In genomic region chr9:119159386-119159785, GRCh38 we compare ENCODE assay signal across 23 cellular contexts.
"Had no signal": no experiment of that assay in that cellular context is flagged by ENCODE, and none has a peak within 500 bp of the region (broad histone marks: within the 10 kb centered on the region; RNA-seq: fewer than 3 reads in every experiment).

No MANE protein-coding gene starts in this region.

- DNase-seq: stimulated activated CD4-positive, alpha-beta T cell treated with anti-CD3 and anti-CD28 coated beads, Interleukin-2, amount 100 ng/mL, for 48 hours; stimulated activated CD4-positive, alpha-beta T cell treated with anti-CD3 and anti-CD28 coated beads, Interleukin-4, amount 100 ng/mL, for 24 hours; stimulated activated CD4-positive, alpha-beta T cell treated with anti-CD3 and anti-CD28 coated beads, Interleukin-4, amount 100 ng/mL, for 4 hours; stimulated activated CD8-positive, alpha-beta memory T cell treated with anti-CD3 and anti-CD28 coated beads, Interleukin-4, amount 100 ng/mL, for 48 hours; stimulated activated naive B cell treated with anti-CD40 and anti-IgM and Interleukin-4, amounts not matched to agents 10 μg/mL and 1 μg/mL and 100 μg/mL, for 72 hours; stimulated activated naive CD4-positive, alpha-beta T cell; stimulated activated naive CD4-positive, alpha-beta T cell treated with Interleukin-2 at 50 U/mL for 16 hours; stimulated activated naive CD8-positive, alpha-beta T cell treated with anti-CD3 and anti-CD28 coated beads, Interleukin-15, amount 100 ng/mL, for 72 hours; stimulated activated naive CD8-positive, alpha-beta T cell treated with anti-CD3 and anti-CD28 coated beads, Interleukin-15, Interleukin-2, amounts not matched to agents 100 U/mL and 50 U/mL, for 24 hours; stomach; substantia nigra; testis; thyroid gland; tibial artery; transverse colon; trophoblast cell; upper lobe of left lung; upper lobe of right lung; uterus had no signal

- H3K9me3 ChIP-seq: stomach, testis, thoracic aorta, thyroid gland, tibial artery, tibial nerve, transverse colon, upper lobe of left lung, upper lobe of right lung, uterus, vagina had no signal

- H3K27me3 ChIP-seq: stomach, suprapubic skin, testis, thyroid gland, tibial artery, tibial nerve, transverse colon, upper lobe of left lung, upper lobe of right lung, uterus, vagina had no signal

- H3K4me1 ChIP-seq: stomach, suprapubic skin, testis, tibial artery, tibial nerve, transverse colon, upper lobe of left lung, upper lobe of right lung, uterus, vagina had no signal

- H3K36me3 ChIP-seq: stomach, suprapubic skin, thoracic aorta, thyroid gland, tibial artery, tibial nerve, transverse colon, upper lobe of left lung, upper lobe of right lung, uterus, vagina had no signal

- H3K27ac ChIP-seq: stomach, suprapubic skin, testis, thoracic aorta, thyroid gland, tibial artery, tibial nerve, transverse colon, upper lobe of left lung, upper lobe of right lung, uterus, vagina had no signal

- H3K4me3 ChIP-seq: stomach, suprapubic skin, testis, thoracic aorta, thyroid gland, tibial artery, tibial nerve, transverse colon, upper lobe of left lung, upper lobe of right lung, uterus, vagina had no signal
